ENCODE assay signal across 9 cellular contexts in genomic region chr19:38769635-38770211, GRCh38. TPM values are rescaled to one million over a fixed set of nuclear protein-coding genes. Genes with fewer than 3 reads are reported as not detected.
A peak's percentile ranks its signal among the peaks of the same experiment; 100 is the strongest.
DNase-seq lines count a peak whose midpoint lies in the region; ATAC-seq and TF ChIP-seq lines count a peak whose summit lies in the region.
"Had no signal": no experiment of that assay in that cellular context is flagged by ENCODE, and none has a peak within 500 bp of the region (broad histone marks: within the 10 kb centered on the region; RNA-seq: fewer than 3 reads in every experiment).

No MANE protein-coding gene starts in this region.

- CTCF ChIA-PET in activated naive CD4-positive, alpha-beta T cell treated with anti-CD3 and anti-CD28 coated beads for 36 hours (lab: Charles Lee), result interaction anchor here (0.6 to 1.6 kb wide), 8 partner anchors 23 to 955 kb away, joined by 3 to 5 read pairs (median 4); no protein-coding TSS in a partner anchor

- TF ChIP-seq POLR2A in ovary (IDR thresholded peaks at IDR 0.05), result no peak

- H3K27me3 ChIP-seq in ovary, result no peaks in the 10 kb centered on the region

- peaks cover 0 to 3% (median 0%) of the 10 kb centered on the region in 7 donors for H3K9me3 Mint-ChIP-seq in CD14-positive monocyte
- no peaks in the 10 kb centered on the region for H3K9me3 Mint-ChIP-seq in activated naive CD4-positive, alpha-beta T cell treated with anti-CD3 and anti-CD28 coated beads for 36 hours

- peak overlapping the region; percentile 76 to 90 (median 86) for H3K27ac Mint-ChIP-seq in CD14-positive monocyte
- no peak overlapping the region for H3K27ac Mint-ChIP-seq in activated naive CD4-positive, alpha-beta T cell treated with anti-CD3 and anti-CD28 coated beads for 36 hours

- peak overlapping the region; percentile 57 to 68 for H3K4me3 Mint-ChIP-seq in CD14-positive monocyte
- H3K4me3 Mint-ChIP-seq in activated naive CD4-positive, alpha-beta T cell treated with anti-CD3 and anti-CD28 coated beads for 36 hours, result peak overlapping the region; percentile 47

- H3K9me3 ChIP-seq in ovary, result no peaks in the 10 kb centered on the region

- no peaks in the 10 kb centered on the region for H3K36me3 ChIP-seq in ovary

- 11 to 16% (median 12%) methylated on average over 27 to 42 of the region's 42 CpGs for WGBS in ovary, 3 donors

- TF ChIP-seq CTCF in CD14-positive monocyte (IDR thresholded peaks at IDR 0.05) (peak; percentile 95), ovary (IDR thresholded peaks at IDR 0.05) (peak; percentile 30 to 84 (median 80))

- H3K27ac ChIP-seq in ovary, result no peak overlapping the region

- H3K36me3 Mint-ChIP-seq in CD14-positive monocyte, result no peaks in the 10 kb centered on the region
- no peaks in the 10 kb centered on the region for H3K36me3 Mint-ChIP-seq in activated naive CD4-positive, alpha-beta T cell treated with anti-CD3 and anti-CD28 coated beads for 36 hours (ENCODE audit: low read depth)

- no peak for TF ChIP-seq EP300 in ovary (IDR thresholded peaks at IDR 0.05)

- no peak overlapping the region for H3K4me3 ChIP-seq in ovary

- ATAC-seq in GM21515 (IDR thresholded peaks at IDR 0.05; ENCODE audit: unreplicated experiment), result peak; percentile 53

- peaks cover 0 to 4% (median 3%) of the 10 kb centered on the region in 3 donors for H3K27me3 Mint-ChIP-seq in CD14-positive monocyte (ENCODE audit: low read depth in 3 of 3)
- no peaks in the 10 kb centered on the region for H3K27me3 Mint-ChIP-seq in activated naive CD4-positive, alpha-beta T cell treated with anti-CD3 and anti-CD28 coated beads for 36 hours (ENCODE audit: low read depth)

- intact Hi-C loops in CD14-positive monocyte (cut with micrococcal nuclease) (loop anchor here (2.0 to 10.0 kb wide), 2 partner anchors 19 to 125 kb away; partner anchors contain the start of genes LGALS7B (in 1 of the 2), NFKBIB (in 1 of the 2) and SIRT2 (in 1 of the 2)), ovary (cut with DNase I) (no loop called here)
- intact Hi-C loops in activated naive CD4-positive, alpha-beta T cell treated with anti-CD3 and anti-CD28 coated beads for 36 hours (cut with micrococcal nuclease), result loop anchor here (2.0 kb wide), 1 partner anchor 61 kb away; the partner anchor contains the start of gene ECH1

- H3K4me1 ChIP-seq in ovary (ENCODE audit: insufficient read depth), result peaks cover 5% of the 10 kb centered on the region

- peak; percentile 90 for DNase-seq in CD14-positive monocyte (ENCODE audit: low spot score)
- DNase-seq in RPMI7951 (ENCODE audit: low read depth), result peak; percentile 47
- DNase-seq in activated naive CD4-positive, alpha-beta T cell treated with anti-CD3 and anti-CD28 coated beads for 36 hours, result peak; percentile 91
- peak; percentile 9 for DNase-seq in glomerular endothelial cell (ENCODE audit: extremely low read depth, low read depth, low spot score)
- DNase-seq in ovary, result peak; percentile 75 to 90 (median 83)
- peak; percentile 16 for DNase-seq in superior temporal gyrus (ENCODE audit: extremely low spot score)
- no peak for DNase-seq in NCI-H524 treated with DMSO at 0.1 percent for 48 hours (lab: John Stamatoyannopoulos, UW)

- H3K4me1 Mint-ChIP-seq in CD14-positive monocyte, result peaks cover 5% of the 10 kb centered on the region
- peaks cover 6% of the 10 kb centered on the region for H3K4me1 Mint-ChIP-seq in activated naive CD4-positive, alpha-beta T cell treated with anti-CD3 and anti-CD28 coated beads for 36 hours (ENCODE audit: low read depth)

RNA-seq across cellular contexts. Expression of gene LGALS7, which starts 3.6 kb away (rescaled TPM):
- polyA plus RNA-seq in CD14-positive monocyte (not detected), ovary (under 1 TPM in 1 of 2 donors, not detected in 1; 0.84 TPM)
- not detected in 2 replicates for total RNA-seq in RPMI7951 (2014; rRNA removed; shearing (Covaris generic))
- total RNA-seq in activated naive CD4-positive, alpha-beta T cell treated with anti-CD3 and anti-CD28 coated beads for 36 hours, result not detected
- total RNA-seq in glomerular endothelial cell (not detected in 2 replicates), ovary (under 1 TPM in 2 of 7 donors, not detected in 5; 0.69 to 0.79 TPM)
- total RNA-seq: M059J had no signal

RNA-seq across cellular contexts. Expression of gene LGALS7B, which starts 19.3 kb away (rescaled TPM):
- polyA plus RNA-seq in CD14-positive monocyte, result not detected
- not detected in 2 replicates for total RNA-seq in RPMI7951 (2014; rRNA removed; shearing (Covaris generic))
- not detected for total RNA-seq in activated naive CD4-positive, alpha-beta T cell treated with anti-CD3 and anti-CD28 coated beads for 36 hours
- total RNA-seq in glomerular endothelial cell, result not detected in 2 replicates
- total RNA-seq in ovary, result not detected
- polyA plus RNA-seq in ovary, result not detected
- total RNA-seq: M059J had no signal

RNA-seq across cellular contexts. Expression of gene CAPN12, which starts 25.4 kb away (rescaled TPM):
- polyA plus RNA-seq in CD14-positive monocyte (not detected), ovary (1 to 10 TPM in 1 of 2 donors, under 1 TPM in 1; 0.22 to 3.6 TPM)
- not detected in 2 replicates for total RNA-seq in RPMI7951 (2014; rRNA removed; shearing (Covaris generic))
- 1 to 10 TPM; 1.9 to 2.2 TPM for total RNA-seq in activated naive CD4-positive, alpha-beta T cell treated with anti-CD3 and anti-CD28 coated beads for 36 hours
- total RNA-seq in glomerular endothelial cell (0.34 and 0.93 TPM in 2 replicates), ovary (1 to 10 TPM in 5 of 7 donors, under 1 TPM in 2; 0.81 to 8.0 (median 3.1) TPM)

RNA-seq across cellular contexts. Expression of gene LGALS4, which starts 43.0 kb away (rescaled TPM):
- polyA plus RNA-seq in CD14-positive monocyte (not detected), ovary (1 to 10 TPM in 1 of 2 donors, under 1 TPM in 1; 0.80 to 1.4 TPM)
- total RNA-seq in RPMI7951 (2014; rRNA removed; shearing (Covaris generic)), result not detected in 2 replicates
- total RNA-seq in activated naive CD4-positive, alpha-beta T cell treated with anti-CD3 and anti-CD28 coated beads for 36 hours, result not detected
- total RNA-seq in glomerular endothelial cell (0.47 TPM in 1 of 2 replicates, not detected in the other), ovary (1 to 10 TPM in 4 of 7 donors, under 1 TPM in 3; 0.57 to 7.4 (median 2.2) TPM)
- total RNA-seq: M059J had no signal

Comparison
In these comparisons a context has a peak if more than half of its experiments do, and no peak if none do; other contexts are left out.
1. intact Hi-C loops: an anchor here in CD14-positive monocyte (2.0 to 10.0 kb wide) and activated naive CD4-positive, alpha-beta T cell treated with anti-CD3 and anti-CD28 coated beads for 36 hours (2.0 kb wide); none called in ovary.